Comparison of ENCODE assay signal across 8 cellular contexts in genomic region chr16:81823111-81823510, GRCh38. TPM values are rescaled to one million over a fixed set of nuclear protein-coding genes. Genes with fewer than 3 reads are reported as not detected.
DNase-seq lines count a peak whose midpoint lies in the region; ATAC-seq and TF ChIP-seq lines count a peak whose summit lies in the region.

No MANE protein-coding gene starts in this region.

- DNase-seq in CD1c-positive myeloid dendritic cell (ENCODE audit: extremely low spot score) (peak; percentile 50), head of caudate nucleus (peak in 32 of 42 donors; percentile 9 to 68 (median 34)), upper lobe of left lung (peak in 1 of 2 donors; percentile 72), foreskin melanocyte (no peak), DMS114 treated with DMSO at 0.1 percent for 48 hours (lab: John Stamatoyannopoulos, UW; ENCODE audit: unreplicated experiment) (no peak)
- DNase-seq in stimulated activated CD4-positive, alpha-beta T cell treated with anti-CD3 and anti-CD28 coated beads, Interleukin-4, amount 100 ng/mL, for 4 hours: no peak

- H3K4me3 ChIP-seq in HUES48 (ENCODE audit: low read depth, low read length) (no peak overlapping the region), upper lobe of left lung (no peak overlapping the region)

- WGBS in upper lobe of left lung, 2 donors: 23 to 33% methylated on average over 5 to 8 of the region's 8 CpGs

- TF ChIP-seq CTCF in upper lobe of left lung (IDR thresholded peaks at IDR 0.05): no peak

- no peak for TF ChIP-seq POLR2A in upper lobe of left lung (IDR thresholded peaks at IDR 0.05)

- H3K4me1 ChIP-seq in HUES48 (ENCODE audit: control insufficient read depth, insufficient read depth, low read length) (peaks cover 10% of the 10 kb centered on the region; the same call in 1 of the 2 replicates), upper lobe of left lung (peaks cover 0 to 24% (median 7%) of the 10 kb centered on the region in 4 donors)

- H3K27ac ChIP-seq in HUES48 (ENCODE audit: low read depth, low read length) (peak overlapping the region; percentile 14), upper lobe of left lung (peak overlapping the region; percentile 52 to 74 (median 58))

- H3K27me3 ChIP-seq in HUES48 (ENCODE audit: control insufficient read depth, insufficient read depth, low read length) (no peaks in the 10 kb centered on the region), upper lobe of left lung (no peaks in the 10 kb centered on the region)

- no peak overlapping the region for H3K9ac ChIP-seq in HUES48 (ENCODE audit: low read depth, low read length)

- H3K36me3 ChIP-seq in HUES48 (ENCODE audit: control insufficient read depth, insufficient read depth, low read length): no peaks in the 10 kb centered on the region
- H3K36me3 ChIP-seq in upper lobe of left lung: no peaks in the 10 kb centered on the region

- ATAC-seq in GM19438 (IDR thresholded peaks at IDR 0.05; ENCODE audit: low read depth, unreplicated experiment): peak; percentile 45
- peak; percentile 50 to 57 for ATAC-seq in upper lobe of left lung (ENCODE audit: low FRiP score in 2 of 2)

- intact Hi-C loops in head of caudate nucleus (cut with DNase I): no loop called here

- H3K9me3 ChIP-seq in HUES48 (ENCODE audit: control insufficient read depth, insufficient read depth, low read length): no peaks in the 10 kb centered on the region
- no peaks in the 10 kb centered on the region for H3K9me3 ChIP-seq in upper lobe of left lung

- TF ChIP-seq EP300 in upper lobe of left lung (IDR thresholded peaks at IDR 0.05): no peak

RNA-seq across cellular contexts. Expression of gene PLCG2, which starts 44.0 kb away (rescaled TPM):
- total RNA-seq in upper lobe of left lung: 10 to 100 TPM; 13.8 to 85.9 (median 35.1) TPM

Comparison
In these comparisons a context has a peak if more than half of its experiments do, and no peak if none do; other contexts are left out.
1. DNase-seq: peak in CD1c-positive myeloid dendritic cell (single experiment) and head of caudate nucleus (32 of 42); none in foreskin melanocyte (single experiment), DMS114 treated with DMSO at 0.1 percent for 48 hours (single experiment) and stimulated activated CD4-positive, alpha-beta T cell treated with anti-CD3 and anti-CD28 coated beads, Interleukin-4, amount 100 ng/mL, for 4 hours (0 of 2).